Comparison of ENCODE assay signal across 21 cellular contexts in the genomic region with DNA sequence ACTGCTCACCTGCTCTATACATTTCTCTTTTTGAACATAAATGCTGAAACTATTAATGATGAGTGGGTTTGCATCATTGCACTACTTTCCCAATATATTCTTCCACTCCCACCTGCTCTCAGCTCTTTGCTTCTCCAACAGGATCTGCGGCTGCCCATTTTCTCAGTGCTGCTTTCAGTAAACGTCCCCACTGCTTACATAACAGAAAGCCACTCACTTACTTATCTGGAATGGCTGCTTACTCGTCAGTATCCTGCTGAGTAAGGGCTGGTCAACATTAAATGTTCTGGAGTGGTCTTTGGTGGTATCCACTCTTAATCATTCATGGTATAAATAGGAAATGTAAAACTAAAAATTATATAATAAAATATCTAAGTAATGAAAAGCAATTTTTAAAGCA.
DNase-seq lines count a peak whose midpoint lies in the region; ATAC-seq, FAIRE-seq and TF ChIP-seq lines count a peak whose summit lies in the region.
"Had no signal": no experiment of that assay in that cellular context is flagged by ENCODE, and none has a peak within 500 bp of the region (broad histone marks: within the 10 kb centered on the region; RNA-seq: fewer than 3 reads in every experiment).

No MANE protein-coding gene starts in this region.

- no peak overlapping the region for H3K56ac ChIP-seq in H1 (replicated peaks; ENCODE audit: insufficient read length, low read depth, low read length)

- H4K5ac ChIP-seq in H1 (ENCODE audit: insufficient read length, low read depth, low read length), result no peak overlapping the region

- H3K27ac ChIP-seq in GM23338 (ENCODE audit: low read depth) (no peak overlapping the region), H1 (ENCODE audit: low read depth, low read length) (no peak overlapping the region), neural cell (ENCODE audit: low read length) (no peak overlapping the region), lower lobe of right lung (no peak overlapping the region)
- H3K27ac ChIP-seq: GM23248 had no signal

- 68% methylated on average over 3 of the region's 3 CpGs; no CpG with 5 or more reads in 1 of the 2 experiments for WGBS in H1 (ENCODE audit: extremely low coverage in 1 of 2, insufficient coverage in 1 of 2, insufficient read length in 1 of 2, insufficient replicate concordance in 2 of 2, low coverage in 1 of 2, low lambda C conversion rate in 2 of 2, missing lambda C conversion rate in 1 of 2), 2 experiments

- H3K27me3 ChIP-seq in GM23338 (ENCODE audit: insufficient read depth), result no peaks in the 10 kb centered on the region
- H3K27me3 ChIP-seq in H1 (replicated peaks in 1 of 4; ENCODE audit: control insufficient read depth in 3 of 4, extremely low read depth in 1 of 4, insufficient read depth in 3 of 4, low read length in 3 of 4), result no peaks in the 10 kb centered on the region
- H3K27me3 ChIP-seq in neural cell (ENCODE audit: insufficient read depth, low read depth, low read length), result no peaks in the 10 kb centered on the region
- no peaks in the 10 kb centered on the region for H3K27me3 ChIP-seq in lower lobe of right lung (ENCODE audit: low read depth)

- CTCF ChIA-PET in H1 (lab: Charles Lee; ENCODE audit: partially characterized antibody), result no interaction called here

- H3K4ac ChIP-seq in H1 (replicated peaks; ENCODE audit: insufficient read length, low read depth, low read length), result no peak overlapping the region

- H3K4me2 ChIP-seq in GM23338 (no peak overlapping the region), H1 (ENCODE audit: insufficient read depth in 1 of 2, low read depth in 2 of 2, low read length in 2 of 2) (no peak overlapping the region), neural cell (ENCODE audit: low read length) (no peak overlapping the region)

- no peak for DNase-seq in GM23338 (ENCODE audit: low spot score)
- DNase-seq in H1 (ENCODE audit: low read depth in 1 of 2, low spot score in 2 of 2), result no peak
- DNase-seq in retina, result peak; percentile 11
- no peak for DNase-seq in stimulated activated naive CD8-positive, alpha-beta T cell treated with anti-CD3 and anti-CD28 coated beads, Interleukin-15, amount 100 ng/mL, for 72 hours
- DNase-seq in GM19240 (ENCODE audit: insufficient read length, low spot score), result no peak
- DNase-seq in DMS53 (lab: John Stamatoyannopoulos, UW), result no peak
- no peak for DNase-seq in lower lobe of right lung
- DNase-seq: C1 segment of cervical spinal cord; Caco-2; CD4-positive, alpha-beta memory T cell; DMS153; DMS79; EL; GDM1; GM23248; HFFc6 had no signal

- no peaks in the 10 kb centered on the region for H3K9me2 ChIP-seq in GM23338 (ENCODE audit: insufficient read depth)
- no peaks in the 10 kb centered on the region for H3K9me2 ChIP-seq in neural cell (ENCODE audit: insufficient read depth, low read length)

- POLR2A ChIA-PET in H1 (lab: Charles Lee; ENCODE audit: partially characterized antibody), result no interaction called here

- no peaks in the 10 kb centered on the region for H3K79me1 ChIP-seq in H1 (ENCODE audit: low read depth, low read length)

- H2AFZ ChIP-seq in GM23338 (peak overlapping the region; percentile 17; the same call in 1 of the 2 replicates), H1 (ENCODE audit: low read length) (0 out of 2 replicates have a peak overlapping the region, but pooled peaks have one; percentile 3), neural cell (ENCODE audit: low read depth, low read length) (no peak overlapping the region)
- H2AFZ ChIP-seq: GM23248 had no signal

- no peak overlapping the region for H2BK12ac ChIP-seq in H1 (ENCODE audit: low read depth, low read length)

- no peak overlapping the region for H2BK5ac ChIP-seq in H1 (ENCODE audit: low read depth, low read length)

- TF ChIP-seq EP300 in H1 (IDR thresholded peaks at IDR 0.05; ENCODE audit: borderline replicate concordance in 1 of 2, low read depth in 2 of 2, low read length in 2 of 2), result no peak
- no peak for TF ChIP-seq EP300 in neural cell (conservative IDR thresholded peaks at IDR 0.05; ENCODE audit: poor library complexity, severe bottlenecking)

- no peak overlapping the region for H3K14ac ChIP-seq in H1 (ENCODE audit: insufficient read length)

- peaks cover 4% of the 10 kb centered on the region for H3K27me3 Mint-ChIP-seq in GM23338 (ENCODE audit: insufficient read depth, low read depth, poor library complexity)
- peaks cover 13% of the 10 kb centered on the region for H3K27me3 Mint-ChIP-seq in stimulated activated naive CD8-positive, alpha-beta T cell treated with anti-CD3 and anti-CD28 coated beads, Interleukin-15, amount 100 ng/mL, for 72 hours

- peaks cover 7% of the 10 kb centered on the region for H3K4me1 Mint-ChIP-seq in GM23338
- H3K4me1 Mint-ChIP-seq in stimulated activated naive CD8-positive, alpha-beta T cell treated with anti-CD3 and anti-CD28 coated beads, Interleukin-15, amount 100 ng/mL, for 72 hours, result no peaks in the 10 kb centered on the region

- H3F3A ChIP-seq in GM23338 (replicated peaks; ENCODE audit: low read depth) (no peaks in the 10 kb centered on the region), neural cell (ENCODE audit: insufficient read depth, low read length, poor library complexity, severe bottlenecking) (no peaks in the 10 kb centered on the region)

- H3K27ac Mint-ChIP-seq in GM23338, result no peak overlapping the region
- H3K27ac Mint-ChIP-seq in stimulated activated naive CD8-positive, alpha-beta T cell treated with anti-CD3 and anti-CD28 coated beads, Interleukin-15, amount 100 ng/mL, for 72 hours, result no peak overlapping the region
- H3K27ac Mint-ChIP-seq: CD4-positive, alpha-beta memory T cell; HFFc6 had no signal

- peak; percentile 30; the same call in 2 of the 3 replicates for ATAC-seq in GM23338
- ATAC-seq in stimulated activated naive CD8-positive, alpha-beta T cell treated with anti-CD3 and anti-CD28 coated beads, Interleukin-15, amount 100 ng/mL, for 72 hours, result no peak
- no peak for ATAC-seq in lower lobe of right lung

- H3K4me3 ChIP-seq in GM23338 (no peak overlapping the region), H1 (ENCODE audit: extremely low read depth in 1 of 4, insufficient read depth in 2 of 4, low read depth in 3 of 4, low read length in 4 of 4) (no peak overlapping the region), neural cell (ENCODE audit: low read length) (no peak overlapping the region), lower lobe of right lung (no peak overlapping the region)
- H3K4me3 ChIP-seq: GM23248, HAP-1 had no signal

- TF ChIP-seq CTCF in GM23338 (conservative IDR thresholded peaks at IDR 0.05; ENCODE audit: low read depth in 2 of 2) (no peak), H1 (IDR thresholded peaks at IDR 0.05; ENCODE audit: control extremely low read depth in 1 of 3, insufficient read depth in 1 of 3, low read depth in 1 of 3, low read length in 3 of 3) (no peak), neural cell (IDR thresholded peaks at IDR 0.05; ENCODE audit: poor library complexity, severe bottlenecking) (no peak), lower lobe of right lung (IDR thresholded peaks at IDR 0.05) (no peak)

- H3K4me1 ChIP-seq in GM23338 (ENCODE audit: insufficient read depth) (peaks cover 6% of the 10 kb centered on the region; the same call in 1 of the 2 replicates), H1 (replicated peaks in 1 of 4; ENCODE audit: control insufficient read depth in 3 of 4, insufficient read depth in 4 of 4, low read length in 3 of 4) (no peaks in the 10 kb centered on the region), lower lobe of right lung (no peaks in the 10 kb centered on the region)
- H3K4me1 ChIP-seq: Caco-2, HAP-1 had no signal

- no peaks in the 10 kb centered on the region for H3K9me3 Mint-ChIP-seq in GM23338
- H3K9me3 Mint-ChIP-seq in stimulated activated naive CD8-positive, alpha-beta T cell treated with anti-CD3 and anti-CD28 coated beads, Interleukin-15, amount 100 ng/mL, for 72 hours, result no peaks in the 10 kb centered on the region
- H3K9me3 Mint-ChIP-seq: CD4-positive, alpha-beta memory T cell; HFFc6 had no signal

- H2BK20ac ChIP-seq in H1 (ENCODE audit: low read length), result no peak overlapping the region

- H3K9me3 ChIP-seq in H1 (ENCODE audit: insufficient read depth in 2 of 2, low read depth in 1 of 2, low read length in 1 of 2), result no peaks in the 10 kb centered on the region
- H3K9me3 ChIP-seq in neural cell (ENCODE audit: low read length), result no peaks in the 10 kb centered on the region
- no peaks in the 10 kb centered on the region for H3K9me3 ChIP-seq in lower lobe of right lung
- H3K9me3 ChIP-seq: Caco-2, HAP-1 had no signal

- H3K9ac ChIP-seq in H1 (replicated peaks in 1 of 4; ENCODE audit: extremely low read depth in 1 of 4, low read depth in 3 of 4, low read length in 3 of 4), result no peak overlapping the region
- H3K9ac ChIP-seq in neural cell (ENCODE audit: low read length), result no peak overlapping the region
- H3K9ac ChIP-seq: GM23248 had no signal

- no peak overlapping the region for H2BK15ac ChIP-seq in H1 (ENCODE audit: low read length)

- H3K23ac ChIP-seq in H1 (ENCODE audit: insufficient read length), result no peak overlapping the region

- no peak for FAIRE-seq in H1 (lab: Jason Lieb, UNC)
- FAIRE-seq: GM12891, GM18507, H54 had no signal

- no peaks in the 10 kb centered on the region for H3K79me2 ChIP-seq in GM23338 (replicated peaks; ENCODE audit: insufficient read depth)
- H3K79me2 ChIP-seq in H1 (ENCODE audit: control insufficient read depth in 1 of 2, insufficient read depth in 2 of 2, low read length in 2 of 2), result no peaks in the 10 kb centered on the region
- H3K79me2 ChIP-seq in neural cell (replicated peaks; ENCODE audit: insufficient read depth, low read length), result no peaks in the 10 kb centered on the region

- no peak overlapping the region for H2AK5ac ChIP-seq in H1 (ENCODE audit: low read depth, low read length)

- TF ChIP-seq POLR2A in H1 (IDR thresholded peaks at IDR 0.05; ENCODE audit: control extremely low read depth in 1 of 2, low read depth in 2 of 2, low read length in 2 of 2), result no peak

- H3K36me3 ChIP-seq in GM23338 (ENCODE audit: insufficient read depth), result no peaks in the 10 kb centered on the region
- H3K36me3 ChIP-seq in H1 (ENCODE audit: control insufficient read depth in 2 of 4, insufficient read depth in 4 of 4, low read length in 3 of 4), result no peaks in the 10 kb centered on the region
- H3K36me3 ChIP-seq in neural cell (ENCODE audit: insufficient read depth, low read length), result no peaks in the 10 kb centered on the region
- no peaks in the 10 kb centered on the region for H3K36me3 ChIP-seq in lower lobe of right lung
- H3K36me3 ChIP-seq: HAP-1 had no signal

- H4K91ac ChIP-seq in H1 (replicated peaks; ENCODE audit: insufficient read length, low read length), result no peak overlapping the region

- H4K8ac ChIP-seq in H1 (ENCODE audit: extremely low read depth, insufficient read depth, low read length), result no peak overlapping the region

- no peak overlapping the region for H2BK120ac ChIP-seq in H1 (replicated peaks; ENCODE audit: low read depth, low read length)

- H3K4me3 Mint-ChIP-seq in GM23338, result no peak overlapping the region
- H3K4me3 Mint-ChIP-seq in stimulated activated naive CD8-positive, alpha-beta T cell treated with anti-CD3 and anti-CD28 coated beads, Interleukin-15, amount 100 ng/mL, for 72 hours, result no peak overlapping the region
- H3K4me3 Mint-ChIP-seq: CD4-positive, alpha-beta memory T cell; HFFc6 had no signal

- TF ChIP-seq RAD21 in H1 (IDR thresholded peaks at IDR 0.05 in 1 of 2, conservative IDR thresholded peaks at IDR 0.05 in 1 of 2; ENCODE audit: low read depth in 2 of 2, low read length in 2 of 2), result no peak
- TF ChIP-seq RAD21 in neural cell (conservative IDR thresholded peaks at IDR 0.05), result no peak

- no peak overlapping the region for H3K18ac ChIP-seq in H1 (ENCODE audit: extremely low read depth, low read length)

- intact Hi-C loops in lower lobe of right lung (cut with DNase I), result no loop called here

- no peaks in the 10 kb centered on the region for H3K36me3 Mint-ChIP-seq in GM23338 (ENCODE audit: low read depth)
- H3K36me3 Mint-ChIP-seq: CD4-positive, alpha-beta memory T cell had no signal

- no peaks in the 10 kb centered on the region for H3K23me2 ChIP-seq in H1 (ENCODE audit: low read depth, low read length)

- H4K20me1 ChIP-seq in GM23338 (replicated peaks; ENCODE audit: insufficient read depth), result no peaks in the 10 kb centered on the region
- no peaks in the 10 kb centered on the region for H4K20me1 ChIP-seq in H1 (replicated peaks in 1 of 2; ENCODE audit: control insufficient read depth in 1 of 2, insufficient read depth in 2 of 2, low read length in 2 of 2)
- no peaks in the 10 kb centered on the region for H4K20me1 ChIP-seq in neural cell (ENCODE audit: insufficient read depth)
